Comparison of ENCODE assay signal across 8 cellular contexts in the genomic region with DNA sequence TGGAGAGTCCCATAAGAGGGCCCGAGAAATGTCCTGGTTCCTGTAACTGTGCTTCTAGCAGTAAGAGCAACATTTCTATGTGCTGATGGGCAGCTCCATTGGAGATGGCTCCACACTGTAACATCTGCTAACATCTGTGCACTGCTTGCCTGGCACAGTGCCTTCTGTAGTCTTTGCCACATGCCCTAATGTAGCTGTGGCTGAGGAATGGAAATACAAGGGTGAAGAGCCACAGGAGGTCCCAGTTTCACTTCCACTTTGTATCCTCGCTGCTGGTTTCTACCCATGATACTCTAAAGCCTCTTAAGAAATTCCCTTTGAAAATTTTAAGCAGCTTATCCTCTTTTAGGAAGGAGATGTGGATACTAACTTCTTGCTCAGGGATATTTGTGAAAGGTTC.
A peak's percentile ranks its signal among the peaks of the same experiment; 100 is the strongest.
DNase-seq lines count a peak whose midpoint lies in the region; ATAC-seq and TF ChIP-seq lines count a peak whose summit lies in the region.

No MANE protein-coding gene starts in this region.

- no peak overlapping the region for H3K27ac ChIP-seq in osteoblast (ENCODE audit: low read depth, low read length)

- TF ChIP-seq POLR2A in GM18505 (IDR thresholded peaks at IDR 0.05; ENCODE audit: borderline replicate concordance, extremely low read depth, insufficient read depth, insufficient read length): no peak

- H3K9me3 ChIP-seq in BE2C (no peaks in the 10 kb centered on the region), osteoblast (ENCODE audit: low read depth, low read length) (no peaks in the 10 kb centered on the region)

- H3K27me3 ChIP-seq in BE2C (no peaks in the 10 kb centered on the region; the same call in 1 of the 2 replicates), osteoblast (ENCODE audit: insufficient read depth, low read length) (no peaks in the 10 kb centered on the region)

- DNase-seq in M059J (ENCODE audit: low read depth) (peak; percentile 4), left colon (peak; percentile 20 to 33), G401 (ENCODE audit: low spot score) (no peak), NCI-H748 (lab: John Stamatoyannopoulos, UW; ENCODE audit: unreplicated experiment) (no peak), BE2C (no peak), osteoblast (ENCODE audit: insufficient read length, low spot score, missing footprints) (no peak)

- H3K36me3 ChIP-seq in BE2C: no peaks in the 10 kb centered on the region
- H3K36me3 ChIP-seq in osteoblast (ENCODE audit: insufficient read depth, low read length): no peaks in the 10 kb centered on the region

- no peaks in the 10 kb centered on the region for H3K79me2 ChIP-seq in osteoblast (ENCODE audit: insufficient read depth, low read length)

- H2AFZ ChIP-seq in osteoblast (ENCODE audit: low read length): no peak overlapping the region

- in situ Hi-C loops in G401 (cut with HindIII; ENCODE audit: low sequenced_read_pairs): no loop called here

- ATAC-seq in GM18505 (IDR thresholded peaks at IDR 0.05; ENCODE audit: unreplicated experiment) (peak; percentile 90), GM21825 (IDR thresholded peaks at IDR 0.05; ENCODE audit: unreplicated experiment) (peak; percentile 96), left colon (no peak)

- no peak for TF ChIP-seq CTCF in BE2C (IDR thresholded peaks at IDR 0.05; ENCODE audit: low read depth, low read length)
- TF ChIP-seq CTCF in osteoblast (IDR thresholded peaks at IDR 0.05; ENCODE audit: extremely low read depth, low read depth, low read length): no peak

- no peak overlapping the region for H3K4me2 ChIP-seq in osteoblast (ENCODE audit: insufficient read depth, low read length)

- intact Hi-C loops in left colon (cut with DNase I, micrococcal nuclease): no loop called here

- H3K4me3 ChIP-seq in BE2C (ENCODE audit: low read depth, low read length): no peak overlapping the region
- no peak overlapping the region for H3K4me3 ChIP-seq in osteoblast (ENCODE audit: insufficient read depth, low read length)

- H3K4me1 ChIP-seq in BE2C (peaks cover 3% of the 10 kb centered on the region; the same call in 1 of the 2 replicates), osteoblast (ENCODE audit: insufficient read depth, low read length) (no peaks in the 10 kb centered on the region)

- H4K20me1 ChIP-seq in osteoblast (ENCODE audit: insufficient read depth, low read length): no peaks in the 10 kb centered on the region

Comparison
In these comparisons a context has a peak if more than half of its experiments do, and no peak if none do; other contexts are left out.
1. DNase-seq: peak in M059J (single experiment) and left colon (2 of 2); none in G401 (single experiment), NCI-H748 (single experiment), BE2C (single experiment) and osteoblast (single experiment).